In genomic region chr12:14394317-14395058, GRCh38 we compare ENCODE assay signal across 8 cellular contexts. TPM values are rescaled to one million over a fixed set of nuclear protein-coding genes. Genes with fewer than 3 reads are reported as not detected.
A peak's percentile ranks its signal among the peaks of the same experiment; 100 is the strongest.
DNase-seq lines count a peak whose midpoint lies in the region; ATAC-seq and TF ChIP-seq lines count a peak whose summit lies in the region.

No MANE protein-coding gene starts in this region.

- DNase-seq in Caki2 (ENCODE audit: low read depth) (peak; percentile 78), NCI-H2196 treated with DMSO at 0.1 percent for 48 hours (lab: John Stamatoyannopoulos, UW; ENCODE audit: unreplicated experiment) (peak; percentile 21), germinal center (ENCODE audit: low spot score) (peak; percentile 67), osteocyte (ENCODE audit: extremely low spot score, unreplicated experiment) (no peak), omental fat pad (ENCODE audit: low spot score) (no peak)

- H3K4me1 Mint-ChIP-seq in activated T-helper 17 cell treated with anti-CD3 and anti-CD28 coated beads, Interleukin-2, amount 50 U/mL, for 72 hours = peaks cover 50% of the 10 kb centered on the region
- peaks cover 45% of the 10 kb centered on the region for H3K4me1 Mint-ChIP-seq in osteocyte (ENCODE audit: unreplicated experiment)

- peaks cover 67% of the 10 kb centered on the region for H3K36me3 Mint-ChIP-seq in activated T-helper 17 cell treated with anti-CD3 and anti-CD28 coated beads, Interleukin-2, amount 50 U/mL, for 72 hours (ENCODE audit: low read depth)
- peaks cover 30% of the 10 kb centered on the region for H3K36me3 Mint-ChIP-seq in osteocyte (ENCODE audit: unreplicated experiment)

- peak; percentile 9 for TF ChIP-seq POLR2A in GM18951 (IDR thresholded peaks at IDR 0.05; ENCODE audit: extremely low read depth, insufficient read depth, insufficient read length)

- H3K27me3 Mint-ChIP-seq in activated T-helper 17 cell treated with anti-CD3 and anti-CD28 coated beads, Interleukin-2, amount 50 U/mL, for 72 hours = no peaks in the 10 kb centered on the region
- H3K27me3 Mint-ChIP-seq in osteocyte (ENCODE audit: unreplicated experiment) = no peaks in the 10 kb centered on the region

- peak overlapping the region; percentile 96 for H3K27ac Mint-ChIP-seq in activated T-helper 17 cell treated with anti-CD3 and anti-CD28 coated beads, Interleukin-2, amount 50 U/mL, for 72 hours
- H3K27ac Mint-ChIP-seq in osteocyte (ENCODE audit: unreplicated experiment) = peak overlapping the region; percentile 81

- H3K4me3 Mint-ChIP-seq in activated T-helper 17 cell treated with anti-CD3 and anti-CD28 coated beads, Interleukin-2, amount 50 U/mL, for 72 hours = peak overlapping the region; percentile 99
- H3K4me3 Mint-ChIP-seq in osteocyte (ENCODE audit: unreplicated experiment) = no peak overlapping the region

- ATAC-seq in HG03097 (IDR thresholded peaks at IDR 0.05; ENCODE audit: low FRiP score, unreplicated experiment) (peak; percentile 47), omental fat pad (ENCODE audit: low FRiP score) (no peak)
- ATAC-seq in activated T-helper 17 cell treated with anti-CD3 and anti-CD28 coated beads, Interleukin-2, amount 50 U/mL, for 72 hours (replicated peaks) = peak; percentile 85

- peaks cover 3% of the 10 kb centered on the region for H3K9me3 Mint-ChIP-seq in activated T-helper 17 cell treated with anti-CD3 and anti-CD28 coated beads, Interleukin-2, amount 50 U/mL, for 72 hours
- peaks cover 5% of the 10 kb centered on the region for H3K9me3 Mint-ChIP-seq in osteocyte (ENCODE audit: unreplicated experiment)

- TF ChIP-seq CTCF in osteocyte (IDR thresholded peaks at IDR 0.05) = peak; percentile 8
- TF ChIP-seq CTCF in omental fat pad (IDR thresholded peaks at IDR 0.05) = no peak

- in situ Hi-C loops in Caki2 (cut with HindIII; ENCODE audit: low pct_unique_long_range_greater_than_20kb, low sequenced_read_pairs) = no loop called here
- in situ Hi-C loops in GM18951 (cut with MboI; ENCODE audit: low sequenced_read_pairs, unreplicated experiment) = no loop called here

RNA-seq across cellular contexts. Expression of gene ATF7IP, which starts 29.0 kb away (rescaled TPM):
- 28.5 and 32.0 TPM in 2 replicates for total RNA-seq in Caki2 (2014; rRNA removed; shearing (Covaris generic); ENCODE audit: low replicate concordance)
- total RNA-seq in activated T-helper 17 cell treated with anti-CD3 and anti-CD28 coated beads, Interleukin-2, amount 50 U/mL, for 72 hours = 100 to 1,000 TPM in 1 of 2 donors, 10 to 100 TPM in 1; 72.8 to 122 TPM
- total RNA-seq in osteocyte (71.1 and 71.2 TPM in 2 replicates), omental fat pad (10 to 100 TPM; 23.9 to 70.0 (median 34.2) TPM)

Comparison
In these comparisons a context has a peak if more than half of its experiments do, and no peak if none do; other contexts are left out.
1. DNase-seq: peak in Caki2 (single experiment), NCI-H2196 treated with DMSO at 0.1 percent for 48 hours (single experiment) and germinal center (single experiment); none in osteocyte (single experiment) and omental fat pad (single experiment).